Comparison of ENCODE assay signal across 18 cellular contexts in the genomic region with DNA sequence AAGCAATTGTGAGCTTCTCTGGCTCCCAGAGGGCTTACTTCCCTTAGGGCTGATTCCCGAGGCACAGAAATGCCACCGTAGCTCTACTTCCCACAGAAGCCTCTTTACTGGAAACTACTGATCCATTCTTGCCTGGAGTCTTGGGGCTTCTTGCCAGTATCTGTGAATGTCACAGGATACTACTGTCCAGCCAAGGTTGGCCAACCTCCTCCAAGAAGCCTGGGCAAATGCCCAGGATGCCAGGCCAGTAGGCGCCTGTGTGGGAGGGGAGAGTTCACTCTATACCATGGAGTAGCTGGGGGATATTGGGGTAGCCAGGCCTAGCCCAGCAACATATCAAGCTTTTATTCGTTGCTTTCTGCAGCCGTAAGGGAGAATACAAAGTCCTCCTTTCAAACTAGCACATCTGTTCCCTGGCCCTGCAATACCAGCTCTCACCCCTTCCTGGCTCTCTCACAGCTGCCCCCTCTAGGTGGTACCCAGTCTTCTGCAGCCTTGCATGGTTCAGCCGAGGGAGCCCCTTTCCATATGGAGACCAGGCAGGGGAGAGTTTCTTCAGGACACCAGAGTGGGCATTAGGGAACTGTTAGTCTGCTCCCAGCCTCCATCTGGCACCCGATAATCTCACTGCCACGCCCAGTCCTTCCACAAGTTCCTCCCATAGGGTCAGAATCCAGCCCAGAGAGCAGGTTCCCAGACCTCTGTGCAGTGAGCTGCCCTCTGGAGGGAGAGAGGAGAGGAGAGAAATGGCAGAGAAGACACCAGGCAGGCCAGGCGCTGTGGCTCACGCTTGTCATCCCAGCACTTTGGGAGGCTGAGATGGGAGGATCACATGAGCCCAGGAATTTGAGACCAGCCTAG. TPM values are rescaled to one million over a fixed set of nuclear protein-coding genes. Genes with fewer than 3 reads are reported as not detected.
DNase-seq lines count a peak whose midpoint lies in the region; ATAC-seq and TF ChIP-seq lines count a peak whose summit lies in the region.
"Had no signal": no experiment of that assay in that cellular context is flagged by ENCODE, and none has a peak within 500 bp of the region (broad histone marks: within the 10 kb centered on the region; RNA-seq: fewer than 3 reads in every experiment).

No MANE protein-coding gene starts in this region.

- TF ChIP-seq CTCF in left ventricle myocardium inferior (IDR thresholded peaks at IDR 0.05; ENCODE audit: borderline replicate concordance), result no peak
- TF ChIP-seq CTCF in upper lobe of right lung (IDR thresholded peaks at IDR 0.05), result no peak

- H3K4me3 ChIP-seq in left ventricle myocardium inferior (no peak overlapping the region), upper lobe of right lung (no peak overlapping the region)
- H3K4me3 ChIP-seq: left lung, vagina had no signal

- DNase-seq in cardiac septum (ENCODE audit: low spot score), result peak; percentile 57
- DNase-seq in left ventricle myocardium inferior, result no peak
- DNase-seq in anterior cingulate cortex (lab: John Stamatoyannopoulos, UW), result peak in 36 of 58 donors; percentile 6 to 67 (median 30)
- DNase-seq in medulla oblongata (ENCODE audit: extremely low spot score), result peak; percentile 81
- no peak for DNase-seq in upper lobe of right lung
- no peak for DNase-seq in NCI-H146 treated with DMSO at 0.1 percent for 48 hours (lab: John Stamatoyannopoulos, UW; ENCODE audit: unreplicated experiment)
- DNase-seq: activated CD4-positive, alpha-beta T cell treated with anti-CD3 and anti-CD28 coated beads, Interleukin-2, amount 50 U/mL, for 48 hours; activated naive CD4-positive, alpha-beta T cell treated with anti-CD3 and anti-CD28 coated beads, Interleukin-2, amount 50 U/mL, for 16 hours; activated T-cell treated with anti-CD3 and anti-CD28 coated beads, Interleukin-2, amount 50 U/mL, for 1 hour; CD4-positive, CD25-positive, alpha-beta regulatory T cell; left lung; NCI-H1694; NCI-H345 had no signal

- peaks cover 10% of the 10 kb centered on the region for H3K4me1 ChIP-seq in left ventricle myocardium inferior
- no peaks in the 10 kb centered on the region for H3K4me1 ChIP-seq in upper lobe of right lung
- H3K4me1 ChIP-seq: left lung had no signal

- peaks cover 7% of the 10 kb centered on the region for H3K27me3 ChIP-seq in left ventricle myocardium inferior (ENCODE audit: low read depth)
- H3K27me3 ChIP-seq in upper lobe of right lung, result no peaks in the 10 kb centered on the region
- H3K27me3 ChIP-seq: vagina had no signal

- ATAC-seq in upper lobe of right lung, result peak; percentile 11
- ATAC-seq in HG02642 (IDR thresholded peaks at IDR 0.05; ENCODE audit: poor library complexity, unreplicated experiment), result no peak
- no peak for ATAC-seq in GM19023 (IDR thresholded peaks at IDR 0.05; ENCODE audit: unreplicated experiment)
- ATAC-seq: left lung had no signal

- H3K9me3 ChIP-seq in left ventricle myocardium inferior (replicated peaks), result no peaks in the 10 kb centered on the region
- H3K9me3 ChIP-seq in upper lobe of right lung, result no peaks in the 10 kb centered on the region
- H3K9me3 ChIP-seq: left lung, vagina had no signal

- intact Hi-C loops in cardiac septum (cut with DNase I), result no loop called here
- intact Hi-C loops in left ventricle myocardium inferior (cut with micrococcal nuclease), result no loop called here
- intact Hi-C loops in upper lobe of right lung (cut with DNase I), result no loop called here

- no peak overlapping the region for H3K27ac ChIP-seq in left ventricle myocardium inferior (replicated peaks)
- H3K27ac ChIP-seq in upper lobe of right lung, result no peak overlapping the region
- H3K27ac ChIP-seq: left lung, vagina had no signal

- H3K36me3 ChIP-seq in left ventricle myocardium inferior (no peaks in the 10 kb centered on the region), upper lobe of right lung (no peaks in the 10 kb centered on the region)
- H3K36me3 ChIP-seq: left lung, vagina had no signal

RNA-seq across cellular contexts. Expression of gene PLEK2, which starts 24.3 kb away (rescaled TPM):
- total RNA-seq in cardiac septum (0.40 TPM), left ventricle myocardium inferior (not detected), upper lobe of right lung (2.5 TPM)
- total RNA-seq: CD4-positive, CD25-positive, alpha-beta regulatory T cell; myocyte had no signal

RNA-seq across cellular contexts. Expression of gene TMEM229B, which starts 52.3 kb away (rescaled TPM):
- total RNA-seq in cardiac septum, result 1.6 TPM
- total RNA-seq in left ventricle myocardium inferior, result 1.4 TPM
- total RNA-seq in upper lobe of right lung, result 5.4 TPM
- total RNA-seq: A673 had no signal

Comparison
In these comparisons a context has a peak if more than half of its experiments do, and no peak if none do; other contexts are left out.
1. DNase-seq: peak in cardiac septum (single experiment), anterior cingulate cortex (36 of 58) and medulla oblongata (single experiment); none in left ventricle myocardium inferior (single experiment), upper lobe of right lung (single experiment) and NCI-H146 treated with DMSO at 0.1 percent for 48 hours (single experiment).